Comparison of ENCODE assay signal across 25 cellular contexts in genomic region chr17:55414983-55415382, GRCh38. TPM values are rescaled to one million over a fixed set of nuclear protein-coding genes. Genes with fewer than 3 reads are reported as not detected.
A peak's percentile ranks its signal among the peaks of the same experiment; 100 is the strongest.
DNase-seq lines count a peak whose midpoint lies in the region; ATAC-seq and TF ChIP-seq lines count a peak whose summit lies in the region.
"Had no signal": no experiment of that assay in that cellular context is flagged by ENCODE, and none has a peak within 500 bp of the region (broad histone marks: within the 10 kb centered on the region; RNA-seq: fewer than 3 reads in every experiment).

No MANE protein-coding gene starts in this region.

- H3K79me2 ChIP-seq in neural progenitor cell (ENCODE audit: low read depth), result peaks cover 60% of the 10 kb centered on the region

- H3K27me3 Mint-ChIP-seq in activated T-cell treated with anti-CD3 and anti-CD28 coated beads, Interleukin-2, amount 50 U/mL, for 72 hours (ENCODE audit: low read depth), result no peaks in the 10 kb centered on the region
- no peaks in the 10 kb centered on the region for H3K27me3 Mint-ChIP-seq in CD8-positive, alpha-beta memory T cell
- H3K27me3 Mint-ChIP-seq in activated CD8-positive, alpha-beta T cell treated with anti-CD3 and anti-CD28 coated beads, Interleukin-2, amount 10 ng/mL, durations not matched to agents 7 days and 5 days (ENCODE audit: low read depth), result no peaks in the 10 kb centered on the region
- no peaks in the 10 kb centered on the region for H3K27me3 Mint-ChIP-seq in neural progenitor cell (ENCODE audit: insufficient read depth, low read depth)

- no peak for DNase-seq in activated T-cell treated with anti-CD3 and anti-CD28 coated beads, Interleukin-2, amount 50 U/mL, for 72 hours
- DNase-seq in activated T-cell treated with anti-CD3 and anti-CD28 coated beads for 4 hours (no peak), neural progenitor cell (ENCODE audit: low spot score) (peak; percentile 3), HuH-7 (ENCODE audit: low spot score) (no peak), glomerular visceral epithelial cell (ENCODE audit: extremely low spot score) (no peak)
- no peak for DNase-seq in CD8-positive, alpha-beta memory T cell
- no peak for DNase-seq in activated CD8-positive, alpha-beta T cell treated with anti-CD3 and anti-CD28 coated beads, Interleukin-2, amount 10 ng/mL, durations not matched to agents 7 days and 5 days
- DNase-seq: activated CD4-positive, CD25-positive, alpha-beta regulatory T cell; cortex of kidney; effector memory CD4-positive, alpha-beta T cell; NCI-H1048; NCI-H1694; OCI-M1; sigmoid colon; stimulated activated CD4-positive, alpha-beta T cell treated with anti-CD3 and anti-CD28 coated beads, Interleukin-12 subunit alpha, Interleukin-12 subunit beta, amount 100 ng/mL, for 4 hours; stimulated activated CD4-positive, alpha-beta T cell treated with anti-CD3 and anti-CD28 coated beads, Interleukin-2, amount 100 ng/mL, for 48 hours; T-helper 1 cell; upper lobe of left lung had no signal

- TF ChIP-seq CTCF in neural progenitor cell (IDR thresholded peaks at IDR 0.05), result no peak

- H3F3A ChIP-seq in neural progenitor cell (ENCODE audit: low read depth), result no peaks in the 10 kb centered on the region

- no peak overlapping the region for H3K4me3 ChIP-seq in CD8-positive, alpha-beta memory T cell (ENCODE audit: low read length)
- peak overlapping the region; percentile 10 for H3K4me3 ChIP-seq in neural progenitor cell
- H3K4me3 ChIP-seq: ascending aorta, sigmoid colon, SK-N-MC, upper lobe of left lung had no signal

- no peak overlapping the region for H2AFZ ChIP-seq in neural progenitor cell (replicated peaks)

- peaks cover 48% of the 10 kb centered on the region for H3K4me1 Mint-ChIP-seq in activated T-cell treated with anti-CD3 and anti-CD28 coated beads, Interleukin-2, amount 50 U/mL, for 72 hours (ENCODE audit: low read depth)
- peaks cover 45 to 58% (median 51%) of the 10 kb centered on the region in 3 donors for H3K4me1 Mint-ChIP-seq in CD8-positive, alpha-beta memory T cell
- peaks cover 70% of the 10 kb centered on the region for H3K4me1 Mint-ChIP-seq in activated CD8-positive, alpha-beta T cell treated with anti-CD3 and anti-CD28 coated beads, Interleukin-2, amount 10 ng/mL, durations not matched to agents 7 days and 5 days (ENCODE audit: low read depth)
- peaks cover 8% of the 10 kb centered on the region for H3K4me1 Mint-ChIP-seq in neural progenitor cell

- no peak overlapping the region for H3K27ac ChIP-seq in CD8-positive, alpha-beta memory T cell (ENCODE audit: low read depth, low read length)
- H3K27ac ChIP-seq in neural progenitor cell, result no peak overlapping the region
- H3K27ac ChIP-seq: ascending aorta, epithelial cell of prostate, neutrophil, SK-N-MC, upper lobe of left lung had no signal

- peak overlapping the region; percentile 61 for H3K4me2 ChIP-seq in neural progenitor cell

- peaks cover 11% of the 10 kb centered on the region for H3K36me3 ChIP-seq in CD8-positive, alpha-beta memory T cell (ENCODE audit: insufficient read depth, low read length)
- H3K36me3 ChIP-seq in neural progenitor cell, result peaks cover 15% of the 10 kb centered on the region

- CTCF ChIA-PET in CD8-positive, alpha-beta memory T cell (lab: Charles Lee), result no interaction called here
- CTCF ChIA-PET in activated CD8-positive, alpha-beta T cell treated with anti-CD3 and anti-CD28 coated beads, Interleukin-2, amount 10 ng/mL, durations not matched to agents 7 days and 5 days (lab: Charles Lee), result no interaction called here

- no peak for ATAC-seq in activated T-cell treated with anti-CD3 and anti-CD28 coated beads, Interleukin-2, amount 50 U/mL, for 72 hours (replicated peaks in 1 of 2)
- ATAC-seq in activated CD8-positive, alpha-beta T cell treated with anti-CD3 and anti-CD28 coated beads, Interleukin-2, amount 10 ng/mL, durations not matched to agents 7 days and 5 days, result no peak
- ATAC-seq in HG03045 (IDR thresholded peaks at IDR 0.05; ENCODE audit: unreplicated experiment), result no peak
- ATAC-seq: activated naive CD4-positive, alpha-beta T cell treated with anti-CD3 and anti-CD28 coated beads, Interleukin-2, amount 50 U/mL, for 72 hours had no signal

- H4K20me1 ChIP-seq in neural progenitor cell (ENCODE audit: low read depth), result peaks cover 13% of the 10 kb centered on the region

- no peaks in the 10 kb centered on the region for H3K9me3 Mint-ChIP-seq in activated T-cell treated with anti-CD3 and anti-CD28 coated beads, Interleukin-2, amount 50 U/mL, for 72 hours
- no peaks in the 10 kb centered on the region for H3K9me3 Mint-ChIP-seq in CD8-positive, alpha-beta memory T cell
- peaks cover 5% of the 10 kb centered on the region for H3K9me3 Mint-ChIP-seq in activated CD8-positive, alpha-beta T cell treated with anti-CD3 and anti-CD28 coated beads, Interleukin-2, amount 10 ng/mL, durations not matched to agents 7 days and 5 days (ENCODE audit: insufficient read depth)
- H3K9me3 Mint-ChIP-seq in neural progenitor cell, result peaks cover 16% of the 10 kb centered on the region
- H3K9me3 Mint-ChIP-seq: activated T-helper 2 cell treated with anti-CD3 and anti-CD28 coated beads, Interferon-gamma antibody, Interleukin-2, Interleukin-4, amounts not matched to agents 10 μg/mL and 5 μg/mL and 100 μg/mL, durations not matched to agents 14 hours and 24 hours and 36 hours had no signal

- peak overlapping the region; percentile 11 to 66 for H3K4me3 Mint-ChIP-seq in activated T-cell treated with anti-CD3 and anti-CD28 coated beads, Interleukin-2, amount 50 U/mL, for 72 hours
- H3K4me3 Mint-ChIP-seq in CD8-positive, alpha-beta memory T cell, result peak overlapping the region in 2 of 7 donors; percentile 7 to 66
- peak overlapping the region; percentile 52 for H3K4me3 Mint-ChIP-seq in activated CD8-positive, alpha-beta T cell treated with anti-CD3 and anti-CD28 coated beads, Interleukin-2, amount 10 ng/mL, durations not matched to agents 7 days and 5 days
- H3K4me3 Mint-ChIP-seq in neural progenitor cell, result no peak overlapping the region

- H3K27ac Mint-ChIP-seq in activated T-cell treated with anti-CD3 and anti-CD28 coated beads, Interleukin-2, amount 50 U/mL, for 72 hours, result peak overlapping the region; percentile 87
- H3K27ac Mint-ChIP-seq in CD8-positive, alpha-beta memory T cell, result peak overlapping the region in 5 of 8 donors; percentile 19 to 88 (median 85)
- peak overlapping the region; percentile 71 for H3K27ac Mint-ChIP-seq in activated CD8-positive, alpha-beta T cell treated with anti-CD3 and anti-CD28 coated beads, Interleukin-2, amount 10 ng/mL, durations not matched to agents 7 days and 5 days
- no peak overlapping the region for H3K27ac Mint-ChIP-seq in neural progenitor cell
- H3K27ac Mint-ChIP-seq: activated naive CD4-positive, alpha-beta T cell treated with anti-CD3 and anti-CD28 coated beads, Interleukin-2, amount 50 U/mL, for 72 hours; activated T-helper 2 cell treated with anti-CD3 and anti-CD28 coated beads, Interferon-gamma antibody, Interleukin-2, Interleukin-4, amounts not matched to agents 10 μg/mL and 5 μg/mL and 100 μg/mL, durations not matched to agents 14 hours and 24 hours and 36 hours had no signal

- peaks cover 17 to 36% of the 10 kb centered on the region in 2 donors for H3K36me3 Mint-ChIP-seq in activated T-cell treated with anti-CD3 and anti-CD28 coated beads, Interleukin-2, amount 50 U/mL, for 72 hours (ENCODE audit: insufficient read depth in 2 of 2)
- H3K36me3 Mint-ChIP-seq in CD8-positive, alpha-beta memory T cell, result peaks cover 0 to 36% (median 12%) of the 10 kb centered on the region in 3 donors
- H3K36me3 Mint-ChIP-seq in activated CD8-positive, alpha-beta T cell treated with anti-CD3 and anti-CD28 coated beads, Interleukin-2, amount 10 ng/mL, durations not matched to agents 7 days and 5 days (ENCODE audit: low read depth), result peaks cover 83% of the 10 kb centered on the region
- peaks cover 54% of the 10 kb centered on the region for H3K36me3 Mint-ChIP-seq in neural progenitor cell

- H3K27me3 ChIP-seq in CD8-positive, alpha-beta memory T cell (ENCODE audit: insufficient read depth, low read length, poor library complexity, severe bottlenecking), result no peaks in the 10 kb centered on the region
- no peaks in the 10 kb centered on the region for H3K27me3 ChIP-seq in neural progenitor cell
- H3K27me3 ChIP-seq: ascending aorta, neutrophil, sigmoid colon, upper lobe of left lung had no signal

- H3K9me3 ChIP-seq in CD8-positive, alpha-beta memory T cell (ENCODE audit: low read length), result no peaks in the 10 kb centered on the region
- no peaks in the 10 kb centered on the region for H3K9me3 ChIP-seq in neural progenitor cell (ENCODE audit: low read depth)
- H3K9me3 ChIP-seq: ascending aorta, neutrophil, sigmoid colon, upper lobe of left lung had no signal

- H3K9ac ChIP-seq in neural progenitor cell, result no peak overlapping the region

- peaks cover 8% of the 10 kb centered on the region for H3K4me1 ChIP-seq in CD8-positive, alpha-beta memory T cell (ENCODE audit: insufficient read depth, low read length)
- H3K4me1 ChIP-seq in neural progenitor cell, result peaks cover 14% of the 10 kb centered on the region
- H3K4me1 ChIP-seq: ascending aorta had no signal

- POLR2A ChIA-PET in CD8-positive, alpha-beta memory T cell (lab: Charles Lee), result no interaction called here
- POLR2A ChIA-PET in activated CD8-positive, alpha-beta T cell treated with anti-CD3 and anti-CD28 coated beads, Interleukin-2, amount 10 ng/mL, durations not matched to agents 7 days and 5 days (lab: Charles Lee), result interaction anchor here (0.5 to 0.6 kb wide), 5 partner anchors 12 to 355 kb away, joined by 3 to 7 read pairs (median 5); no protein-coding TSS in a partner anchor

RNA-seq across cellular contexts. Expression of gene MMD, which starts 6.7 kb away (rescaled TPM):
- 10 to 100 TPM; 35.0 to 39.3 TPM for total RNA-seq in activated T-cell treated with anti-CD3 and anti-CD28 coated beads, Interleukin-2, amount 50 U/mL, for 72 hours
- total RNA-seq in CD8-positive, alpha-beta memory T cell, result 10 to 100 TPM; 16.0 to 19.1 TPM
- polyA plus RNA-seq in CD8-positive, alpha-beta memory T cell, result 7.9 TPM
- total RNA-seq in activated CD8-positive, alpha-beta T cell treated with anti-CD3 and anti-CD28 coated beads, Interleukin-2, amount 10 ng/mL, durations not matched to agents 7 days and 5 days, result 10 to 100 TPM; 39.4 to 41.3 TPM
- 73.7 and 122 TPM in 2 replicates for total RNA-seq in neural progenitor cell (ENCODE audit: low replicate concordance)
